34 cellular contexts compared by ENCODE assay signal in genomic region chr11:5488798-5489399, GRCh38. TPM values are rescaled to one million over a fixed set of nuclear protein-coding genes. Genes with fewer than 3 reads are reported as not detected.
"Had no signal": no experiment of that assay in that cellular context is flagged by ENCODE, and none has a peak within 500 bp of the region (broad histone marks: within the 10 kb centered on the region; RNA-seq: fewer than 3 reads in every experiment).

No MANE protein-coding gene starts in this region.

- H3K4me3 ChIP-seq: adrenal gland, ascending aorta, breast epithelium, coronary artery, dorsolateral prefrontal cortex had no signal

- H3K27ac Mint-ChIP-seq: activated B cell treated with CpG ODN at 0.5 μM for 24 hours; activated CD8-positive, alpha-beta T cell treated with anti-CD3 and anti-CD28 coated beads for 36 hours; activated naive CD4-positive, alpha-beta T cell treated with anti-CD3 and anti-CD28 coated beads for 36 hours; activated naive CD4-positive, alpha-beta T cell treated with anti-CD3 and anti-CD28 coated beads, Interleukin-2, amount 50 U/mL, for 24 hours; activated naive CD8-positive, alpha-beta T cell treated with anti-CD3 and anti-CD28 coated beads for 36 hours; activated naive CD8-positive, alpha-beta T cell treated with anti-CD3 and anti-CD28 coated beads, Interleukin-2, amount 50 U/mL, for 24 hours; activated T-helper 1 cell treated with anti-CD3 and anti-CD28 coated beads, Interleukin-12 subunit alpha, Interleukin-12 subunit beta, Interleukin-2, Interleukin-4 antibody, amounts not matched to agents 30 ng/mL and 10 ng/mL and 1 ng/mL, durations not matched to agents 14 hours and 24 hours and 36 hours; activated T-helper 2 cell treated with anti-CD3 and anti-CD28 coated beads, Interferon-gamma antibody, Interleukin-2, Interleukin-4, amounts not matched to agents 10 μg/mL and 5 μg/mL and 100 μg/mL, durations not matched to agents 14 hours and 24 hours and 36 hours; brain; dendritic cell treated with granulocyte-macrophage colony-stimulating factor and Interleukin-4, amounts not matched to agents 40 ng/mL and 50 ng/mL, for 4 days; endodermal cell; T-helper 17 cell; T-helper 2 cell treated with Interferon-gamma antibody and Interleukin-4, amounts not matched to agents 5 μg/mL and 100 μg/mL, for 36 hours had no signal

- H3K4me1 Mint-ChIP-seq: activated B cell treated with CpG ODN at 0.5 μM for 24 hours; activated naive CD4-positive, alpha-beta T cell treated with anti-CD3 and anti-CD28 coated beads, Interleukin-2, amount 50 U/mL, for 24 hours; brain; central memory CD8-positive, alpha-beta T cell; endodermal cell had no signal

- H3K9me3 ChIP-seq: adrenal gland, ascending aorta, breast epithelium had no signal

- ATAC-seq: activated CD4-positive, CD25-positive, alpha-beta regulatory T cell treated with anti-CD3 and anti-CD28 coated beads, Interleukin-2, amount 50 U/mL, for 24 hours; activated CD8-positive, alpha-beta T cell treated with anti-CD3 and anti-CD28 coated beads for 36 hours; activated naive CD8-positive, alpha-beta T cell treated with anti-CD3 and anti-CD28 coated beads, Interleukin-2, amount 50 U/mL, for 24 hours; esophagus mucosa; T-helper 17 cell had no signal

- FAIRE-seq: frontal cortex had no signal

- H3K27me3 Mint-ChIP-seq: activated CD8-positive, alpha-beta T cell treated with anti-CD3 and anti-CD28 coated beads for 36 hours; dendritic cell treated with granulocyte-macrophage colony-stimulating factor and Interleukin-4, amounts not matched to agents 40 ng/mL and 50 ng/mL, for 4 days had no signal

- H3K36me3 ChIP-seq: adrenal gland, ascending aorta, breast epithelium, WERI-Rb-1 had no signal

- H3K9me3 Mint-ChIP-seq: activated B cell treated with CpG ODN at 0.5 μM for 24 hours; activated CD8-positive, alpha-beta T cell treated with anti-CD3 and anti-CD28 coated beads for 36 hours; activated naive CD4-positive, alpha-beta T cell treated with anti-CD3 and anti-CD28 coated beads for 36 hours; activated naive CD4-positive, alpha-beta T cell treated with anti-CD3 and anti-CD28 coated beads, Interleukin-2, amount 50 U/mL, for 24 hours; activated naive CD8-positive, alpha-beta T cell treated with anti-CD3 and anti-CD28 coated beads for 36 hours; activated naive CD8-positive, alpha-beta T cell treated with anti-CD3 and anti-CD28 coated beads, Interleukin-2, amount 50 U/mL, for 24 hours; activated T-helper 1 cell treated with anti-CD3 and anti-CD28 coated beads, Interleukin-12 subunit alpha, Interleukin-12 subunit beta, Interleukin-2, Interleukin-4 antibody, amounts not matched to agents 30 ng/mL and 10 ng/mL and 1 ng/mL, durations not matched to agents 14 hours and 24 hours and 36 hours; activated T-helper 2 cell treated with anti-CD3 and anti-CD28 coated beads, Interferon-gamma antibody, Interleukin-2, Interleukin-4, amounts not matched to agents 10 μg/mL and 5 μg/mL and 100 μg/mL, durations not matched to agents 14 hours and 24 hours and 36 hours; central memory CD8-positive, alpha-beta T cell; dendritic cell treated with granulocyte-macrophage colony-stimulating factor and Interleukin-4, amounts not matched to agents 40 ng/mL and 50 ng/mL, for 4 days; endodermal cell; T-helper 2 cell treated with Interferon-gamma antibody and Interleukin-4, amounts not matched to agents 5 μg/mL and 100 μg/mL, for 36 hours had no signal

- H3K4me3 Mint-ChIP-seq: activated B cell treated with CpG ODN at 0.5 μM for 24 hours; activated CD8-positive, alpha-beta T cell treated with anti-CD3 and anti-CD28 coated beads for 36 hours; activated naive CD4-positive, alpha-beta T cell treated with anti-CD3 and anti-CD28 coated beads for 36 hours; activated naive CD4-positive, alpha-beta T cell treated with anti-CD3 and anti-CD28 coated beads, Interleukin-2, amount 50 U/mL, for 24 hours; activated naive CD8-positive, alpha-beta T cell treated with anti-CD3 and anti-CD28 coated beads for 36 hours; activated naive CD8-positive, alpha-beta T cell treated with anti-CD3 and anti-CD28 coated beads, Interleukin-2, amount 50 U/mL, for 24 hours; activated T-helper 1 cell treated with anti-CD3 and anti-CD28 coated beads, Interleukin-12 subunit alpha, Interleukin-12 subunit beta, Interleukin-2, Interleukin-4 antibody, amounts not matched to agents 30 ng/mL and 10 ng/mL and 1 ng/mL, durations not matched to agents 14 hours and 24 hours and 36 hours; brain; central memory CD8-positive, alpha-beta T cell; dendritic cell treated with granulocyte-macrophage colony-stimulating factor and Interleukin-4, amounts not matched to agents 40 ng/mL and 50 ng/mL, for 4 days; endodermal cell; T-helper 17 cell; T-helper 2 cell treated with Interferon-gamma antibody and Interleukin-4, amounts not matched to agents 5 μg/mL and 100 μg/mL, for 36 hours had no signal

- H3K27ac ChIP-seq: adrenal gland, ascending aorta, breast epithelium, coronary artery, dorsolateral prefrontal cortex, WERI-Rb-1 had no signal

- H3K27me3 ChIP-seq: adrenal gland, ascending aorta, breast epithelium had no signal

- H3K36me3 Mint-ChIP-seq: activated naive CD4-positive, alpha-beta T cell treated with anti-CD3 and anti-CD28 coated beads, Interleukin-2, amount 50 U/mL, for 24 hours; activated naive CD8-positive, alpha-beta T cell treated with anti-CD3 and anti-CD28 coated beads for 36 hours; brain had no signal

- H3K4me1 ChIP-seq: adrenal gland, ascending aorta, breast epithelium had no signal

- DNase-seq: activated B cell treated with CpG ODN at 0.5 μM for 24 hours; activated CD4-positive, alpha-beta T cell treated with anti-CD3 and anti-CD28 coated beads for 48 hours; activated CD4-positive, alpha-beta T cell treated with anti-CD3 and anti-CD28 coated beads, Interleukin-2, amount 50 U/mL, for 1 hour; activated CD4-positive, alpha-beta T cell treated with anti-CD3 and anti-CD28 coated beads, Interleukin-2, amount 50 U/mL, for 48 hours; activated CD8-positive, alpha-beta memory T cell treated with anti-CD3 and anti-CD28 coated beads for 24 hours; activated CD8-positive, alpha-beta T cell treated with anti-CD3 and anti-CD28 coated beads for 36 hours; activated effector memory CD4-positive, alpha-beta T cell treated with anti-CD3 and anti-CD28 coated beads, Interleukin-2, amount 50 U/mL, for 16 hours; activated naive CD4-positive, alpha-beta T cell treated with anti-CD3 and anti-CD28 coated beads for 36 hours; activated naive CD8-positive, alpha-beta T cell treated with anti-CD3 and anti-CD28 coated beads for 36 hours; activated naive CD8-positive, alpha-beta T cell treated with anti-CD3 and anti-CD28 coated beads, Interleukin-2, amount 50 U/mL, for 24 hours; activated T-cell treated with anti-CD3 and anti-CD28 coated beads, Interleukin-2, amount 50 U/mL, for 48 hours; adrenal gland; amygdala; dorsolateral prefrontal cortex; effector memory CD4-positive, alpha-beta T cell; endodermal cell; foreskin fibroblast; head of caudate nucleus; T-helper 17 cell; T1000; WERI-Rb-1 had no signal

RNA-seq across cellular contexts. Expression of gene OR52D1, which starts 0.4 kb away (rescaled TPM):
- polyA plus RNA-seq: adrenal gland had no signal

RNA-seq across cellular contexts. Expression of gene UBQLN3, which starts 20.9 kb away (rescaled TPM):
- polyA plus RNA-seq: adrenal gland had no signal

RNA-seq across cellular contexts. Expression of gene OR51I2, which starts 39.8 kb away (rescaled TPM):
- polyA plus RNA-seq: adrenal gland had no signal

RNA-seq across cellular contexts. Expression of gene OR51I1, which starts 47.6 kb away (rescaled TPM):
- polyA plus RNA-seq: adrenal gland had no signal
